8 cellular contexts compared by ENCODE assay signal in the genomic region with DNA sequence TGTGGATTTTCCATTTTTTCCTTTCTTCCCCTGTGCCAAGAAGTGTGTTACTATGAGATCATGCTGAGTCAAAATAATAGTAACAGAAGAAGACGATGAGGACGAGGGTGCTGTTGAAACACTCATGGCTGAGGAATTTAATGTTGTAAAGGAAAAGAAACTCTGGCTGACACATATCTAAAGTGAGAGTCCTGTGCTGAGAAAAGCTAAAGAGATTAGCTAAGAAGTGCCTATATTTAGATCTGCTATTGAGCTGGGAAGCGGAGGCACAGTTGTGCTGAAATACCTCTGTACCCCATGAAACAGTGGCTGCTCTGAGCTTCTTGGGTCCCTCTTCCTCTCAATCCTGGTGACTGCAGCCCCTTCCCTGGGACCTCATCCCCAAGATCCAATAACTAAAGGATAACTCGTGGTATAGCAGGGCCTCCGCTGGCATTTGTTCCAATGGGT. TPM values are rescaled to one million over a fixed set of nuclear protein-coding genes. Genes with fewer than 3 reads are reported as not detected.
A peak's percentile ranks its signal among the peaks of the same experiment; 100 is the strongest.
DNase-seq lines count a peak whose midpoint lies in the region; TF ChIP-seq lines count a peak whose summit lies in the region.

No MANE protein-coding gene starts in this region.

- H3K27me3 ChIP-seq in GM06990 (replicated peaks; ENCODE audit: control insufficient read depth, insufficient read depth, low read length): no peaks in the 10 kb centered on the region
- H3K27me3 ChIP-seq in SK-N-SH (ENCODE audit: insufficient read depth): no peaks in the 10 kb centered on the region
- H3K27me3 ChIP-seq in stomach smooth muscle (ENCODE audit: control insufficient read depth in 1 of 2, insufficient read depth in 2 of 2, low read length in 2 of 2): no peaks in the 10 kb centered on the region

- TF ChIP-seq RAD21 in SK-N-SH (IDR thresholded peaks at IDR 0.05; ENCODE audit: low read length): no peak

- POLR2A ChIA-PET in SK-N-SH (lab: Yijun Ruan, JAX): no interaction called here

- H3K9me2 ChIP-seq in SK-N-SH: no peaks in the 10 kb centered on the region

- H3K79me2 ChIP-seq in SK-N-SH (ENCODE audit: insufficient read depth): peaks cover 8% of the 10 kb centered on the region

- WGBS in SK-N-SH (ENCODE audit: low lambda C conversion rate): 39% methylated on average over 4 of the region's 5 CpGs

- H3K27ac ChIP-seq in SK-N-SH (ENCODE audit: low read depth in 2 of 2, low read length in 1 of 2) (peak overlapping the region; percentile 13 to 94; a peak in 3 of 4 replicates), stomach smooth muscle (ENCODE audit: low read length) (peak overlapping the region; percentile 1)

- no peaks in the 10 kb centered on the region for H3K9me3 ChIP-seq in SK-N-SH
- H3K9me3 ChIP-seq in stomach smooth muscle (ENCODE audit: control insufficient read depth in 2 of 2, low read length in 2 of 2): no peaks in the 10 kb centered on the region

- H3K9ac ChIP-seq in SK-N-SH (peak overlapping the region; percentile 57), stomach smooth muscle (ENCODE audit: low read length in 2 of 2) (no peak overlapping the region)

- TF ChIP-seq EP300 in SK-N-SH (IDR thresholded peaks at IDR 0.05; ENCODE audit: borderline replicate concordance in 1 of 2, low read depth in 1 of 2, low read length in 1 of 2): peak in 1 of 2 experiments; percentile 42; a peak in 1 of 4 replicates

- no peaks in the 10 kb centered on the region for H4K20me1 ChIP-seq in SK-N-SH (ENCODE audit: insufficient read depth)

- peaks cover 33% of the 10 kb centered on the region for H3F3A ChIP-seq in SK-N-SH (replicated peaks; ENCODE audit: insufficient read depth)

- peak; percentile 73 for DNase-seq in GM06990 (ENCODE audit: extremely low read depth, insufficient read length)
- peak; percentile 97 for DNase-seq in HCEC 1CT
- no peak for DNase-seq in SK-N-SH
- peak; percentile 95 for DNase-seq in fibroblast of peridontal ligament (ENCODE audit: extremely low read depth)
- no peak for DNase-seq in HUDEP-2 (lab: John Stamatoyannopoulos, UW; ENCODE audit: unreplicated experiment in 76 of 76)
- no peak for DNase-seq in NCI-H524 treated with DMSO at 0.1 percent for 48 hours (lab: John Stamatoyannopoulos, UW)
- DNase-seq in central memory CD4-positive, alpha-beta T cell: no peak

- peak overlapping the region; percentile 62 for H3K4me2 ChIP-seq in SK-N-SH

- CTCF ChIA-PET in SK-N-SH (lab: Yijun Ruan, JAX): interaction anchor here (1.4 to 7.7 kb wide), 2 partner anchors 43 kb away, joined by 4 to 46 read pairs; no protein-coding TSS in a partner anchor

- TF ChIP-seq CTCF in GM06990 (IDR thresholded peaks at IDR 0.05; ENCODE audit: insufficient read depth, low read length, poor library complexity, severe bottlenecking) (no peak), SK-N-SH (IDR thresholded peaks at IDR 0.05) (no peak)

- H3K4me3 ChIP-seq in GM06990 (replicated peaks; ENCODE audit: low read depth, low read length) (peak overlapping the region; percentile 37), SK-N-SH (ENCODE audit: low read depth in 2 of 2, low read length in 1 of 2) (no peak overlapping the region), stomach smooth muscle (ENCODE audit: low read length in 2 of 2) (peak overlapping the region in 1 of 2 donors; percentile 35)

- H2AFZ ChIP-seq in SK-N-SH (ENCODE audit: low read depth): no peak overlapping the region

- H3K36me3 ChIP-seq in GM06990 (ENCODE audit: control insufficient read depth, insufficient read depth, low read length) (no peaks in the 10 kb centered on the region; the same call in 1 of the 2 replicates), SK-N-SH (replicated peaks in 1 of 2; ENCODE audit: control insufficient read depth in 1 of 2, insufficient read depth in 2 of 2, low read length in 1 of 2) (no peaks in the 10 kb centered on the region), stomach smooth muscle (ENCODE audit: control insufficient read depth in 2 of 2, insufficient read depth in 2 of 2, low read length in 2 of 2) (no peaks in the 10 kb centered on the region)

- H3K4me1 ChIP-seq in SK-N-SH (ENCODE audit: control insufficient read depth in 1 of 2, insufficient read depth in 2 of 2, low read depth in 1 of 2, low read length in 1 of 2) (peaks cover 6 to 12% of the 10 kb centered on the region in 2 experiments), stomach smooth muscle (ENCODE audit: control insufficient read depth, insufficient read depth, low read length) (peaks cover 9% of the 10 kb centered on the region)

TF ChIP-seq in SK-N-SH, 30 proteins besides CTCF, POLR2A, EP300 and RAD21 (continues in another document):
- TF ChIP-seq, protein P1, sequence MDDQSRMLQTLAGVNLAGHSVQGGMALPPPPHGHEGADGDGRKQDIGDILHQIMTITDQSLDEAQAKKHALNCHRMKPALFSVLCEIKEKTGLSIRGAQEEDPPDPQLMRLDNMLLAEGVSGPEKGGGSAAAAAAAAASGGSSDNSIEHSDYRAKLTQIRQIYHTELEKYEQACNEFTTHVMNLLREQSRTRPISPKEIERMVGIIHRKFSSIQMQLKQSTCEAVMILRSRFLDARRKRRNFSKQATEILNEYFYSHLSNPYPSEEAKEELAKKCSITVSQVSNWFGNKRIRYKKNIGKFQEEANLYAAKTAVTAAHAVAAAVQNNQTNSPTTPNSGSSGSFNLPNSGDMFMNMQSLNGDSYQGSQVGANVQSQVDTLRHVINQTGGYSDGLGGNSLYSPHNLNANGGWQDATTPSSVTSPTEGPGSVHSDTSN (IDR thresholded peaks at IDR 0.05): peak; percentile 55; the same call in 1 of the 2 replicates
- TF ChIP-seq, protein P2, sequence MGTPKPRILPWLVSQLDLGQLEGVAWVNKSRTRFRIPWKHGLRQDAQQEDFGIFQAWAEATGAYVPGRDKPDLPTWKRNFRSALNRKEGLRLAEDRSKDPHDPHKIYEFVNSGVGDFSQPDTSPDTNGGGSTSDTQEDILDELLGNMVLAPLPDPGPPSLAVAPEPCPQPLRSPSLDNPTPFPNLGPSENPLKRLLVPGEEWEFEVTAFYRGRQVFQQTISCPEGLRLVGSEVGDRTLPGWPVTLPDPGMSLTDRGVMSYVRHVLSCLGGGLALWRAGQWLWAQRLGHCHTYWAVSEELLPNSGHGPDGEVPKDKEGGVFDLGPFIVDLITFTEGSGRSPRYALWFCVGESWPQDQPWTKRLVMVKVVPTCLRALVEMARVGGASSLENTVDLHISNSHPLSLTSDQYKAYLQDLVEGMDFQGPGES (IDR thresholded peaks at IDR 0.05; ENCODE audit: low read depth, low read length): no peak
- no peak for TF ChIP-seq YY1 (IDR thresholded peaks at IDR 0.05; ENCODE audit: low read depth)
- TF ChIP-seq POLR2AphosphoS5 (IDR thresholded peaks at IDR 0.05; ENCODE audit: low read depth, low read length): no peak
- no peak for TF ChIP-seq SMC3 (IDR thresholded peaks at IDR 0.05; ENCODE audit: low read depth, low read length)
- TF ChIP-seq NRF1 (IDR thresholded peaks at IDR 0.05; ENCODE audit: low read depth, low read length): no peak
- TF ChIP-seq, protein P3, sequence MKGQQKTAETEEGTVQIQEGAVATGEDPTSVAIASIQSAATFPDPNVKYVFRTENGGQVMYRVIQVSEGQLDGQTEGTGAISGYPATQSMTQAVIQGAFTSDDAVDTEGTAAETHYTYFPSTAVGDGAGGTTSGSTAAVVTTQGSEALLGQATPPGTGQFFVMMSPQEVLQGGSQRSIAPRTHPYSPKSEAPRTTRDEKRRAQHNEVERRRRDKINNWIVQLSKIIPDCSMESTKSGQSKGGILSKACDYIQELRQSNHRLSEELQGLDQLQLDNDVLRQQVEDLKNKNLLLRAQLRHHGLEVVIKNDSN (IDR thresholded peaks at IDR 0.05; ENCODE audit: borderline replicate concordance, low read depth): no peak
- TF ChIP-seq GABPA (IDR thresholded peaks at IDR 0.05; ENCODE audit: low read depth): no peak
- TF ChIP-seq EZH2phosphoT487 (IDR thresholded peaks at IDR 0.05; ENCODE audit: borderline replicate concordance, low read depth): no peak
- TF ChIP-seq RCOR1 (IDR thresholded peaks at IDR 0.05; ENCODE audit: low read length): no peak
- TF ChIP-seq CHD2 (IDR thresholded peaks at IDR 0.05; ENCODE audit: low read length, partially characterized antibody): no peak
- no peak for TF ChIP-seq SIN3A (IDR thresholded peaks at IDR 0.05; ENCODE audit: borderline replicate concordance, low read depth, low read length)
- TF ChIP-seq, protein P4, sequence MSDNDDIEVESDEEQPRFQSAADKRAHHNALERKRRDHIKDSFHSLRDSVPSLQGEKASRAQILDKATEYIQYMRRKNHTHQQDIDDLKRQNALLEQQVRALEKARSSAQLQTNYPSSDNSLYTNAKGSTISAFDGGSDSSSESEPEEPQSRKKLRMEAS (IDR thresholded peaks at IDR 0.05; ENCODE audit: low read depth): no peak
- TF ChIP-seq FOSL2 (IDR thresholded peaks at IDR 0.05; ENCODE audit: borderline replicate concordance, low read depth): peak; percentile 88
- TF ChIP-seq NFIC (IDR thresholded peaks at IDR 0.05; ENCODE audit: borderline replicate concordance): peak; percentile 59; the same call in 1 of the 2 replicates
- TF ChIP-seq, protein P5, sequence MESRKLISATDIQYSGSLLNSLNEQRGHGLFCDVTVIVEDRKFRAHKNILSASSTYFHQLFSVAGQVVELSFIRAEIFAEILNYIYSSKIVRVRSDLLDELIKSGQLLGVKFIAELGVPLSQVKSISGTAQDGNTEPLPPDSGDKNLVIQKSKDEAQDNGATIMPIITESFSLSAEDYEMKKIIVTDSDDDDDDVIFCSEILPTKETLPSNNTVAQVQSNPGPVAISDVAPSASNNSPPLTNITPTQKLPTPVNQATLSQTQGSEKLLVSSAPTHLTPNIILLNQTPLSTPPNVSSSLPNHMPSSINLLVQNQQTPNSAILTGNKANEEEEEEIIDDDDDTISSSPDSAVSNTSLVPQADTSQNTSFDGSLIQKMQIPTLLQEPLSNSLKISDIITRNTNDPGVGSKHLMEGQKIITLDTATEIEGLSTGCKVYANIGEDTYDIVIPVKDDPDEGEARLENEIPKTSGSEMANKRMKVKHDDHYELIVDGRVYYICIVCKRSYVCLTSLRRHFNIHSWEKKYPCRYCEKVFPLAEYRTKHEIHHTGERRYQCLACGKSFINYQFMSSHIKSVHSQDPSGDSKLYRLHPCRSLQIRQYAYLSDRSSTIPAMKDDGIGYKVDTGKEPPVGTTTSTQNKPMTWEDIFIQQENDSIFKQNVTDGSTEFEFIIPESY (IDR thresholded peaks at IDR 0.05; ENCODE audit: borderline replicate concordance, low read depth): no peak
- TF ChIP-seq ELF1 (IDR thresholded peaks at IDR 0.05): no peak
- no peak for TF ChIP-seq RXRA (IDR thresholded peaks at IDR 0.05; ENCODE audit: borderline replicate concordance, low read depth)
- TF ChIP-seq FOXJ3 (CRISPR knock-in tag; IDR thresholded peaks at IDR 0.05): no peak

RNA-seq across cellular contexts. Expression of a gene that starts 1.1 kb away (rescaled TPM):
- polyA plus RNA-seq in SK-N-SH (2012; rRNA removed): 2.0 and 2.3 TPM in 2 replicates
- polyA plus RNA-seq in SK-N-SH (2012; cell fraction: cytosol; rRNA removed): 1.6 and 1.9 TPM in 2 replicates
- polyA plus RNA-seq in SK-N-SH (2012; cell fraction: nucleus; rRNA removed): 3.5 and 5.0 TPM in 2 replicates

RNA-seq across cellular contexts. Expression of a gene that starts 4.2 kb away (rescaled TPM):
- 306 and 390 TPM in 2 replicates for polyA plus RNA-seq in SK-N-SH (2012; rRNA removed)
- 392 and 450 TPM in 2 replicates for polyA plus RNA-seq in SK-N-SH (2012; cell fraction: cytosol; rRNA removed)
- 181 and 247 TPM in 2 replicates for polyA plus RNA-seq in SK-N-SH (2012; cell fraction: nucleus; rRNA removed)

Comparison
In these comparisons a context has a peak if more than half of its experiments do, and no peak if none do; other contexts are left out.
1. DNase-seq: peak in GM06990 (single experiment), HCEC 1CT (single experiment) and fibroblast of peridontal ligament (single experiment); none in SK-N-SH (single experiment), HUDEP-2 (0 of 76), NCI-H524 treated with DMSO at 0.1 percent for 48 hours (single experiment) and central memory CD4-positive, alpha-beta T cell (single experiment).